19 cellular contexts compared by ENCODE assay signal in the genomic region with DNA sequence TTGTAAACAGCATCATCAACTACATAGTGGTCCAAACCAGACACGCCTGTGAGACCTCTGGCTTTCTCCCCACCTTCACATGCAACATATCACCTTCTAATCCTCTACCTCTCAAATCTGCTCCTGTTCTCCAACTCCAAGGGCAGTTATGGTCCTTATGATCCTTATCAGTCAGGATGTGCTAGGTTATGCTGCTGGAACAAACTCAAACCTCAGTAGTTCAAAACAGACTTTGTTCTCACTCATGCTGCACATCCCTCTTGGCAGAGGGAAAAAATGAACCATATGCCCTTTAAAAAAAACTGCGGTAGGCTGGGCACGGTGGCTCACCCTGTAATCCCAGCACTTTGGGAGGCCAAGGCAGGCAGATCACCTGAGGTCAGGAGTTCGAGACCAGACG.
DNase-seq lines count a peak whose midpoint lies in the region; ATAC-seq, FAIRE-seq and TF ChIP-seq lines count a peak whose summit lies in the region.
"Had no signal": no experiment of that assay in that cellular context is flagged by ENCODE, and none has a peak within 500 bp of the region (broad histone marks: within the 10 kb centered on the region; RNA-seq: fewer than 3 reads in every experiment).

No MANE protein-coding gene starts in this region.

- H3K79me2 ChIP-seq in K562 (ENCODE audit: control insufficient read depth, insufficient read depth, low read length), result no peaks in the 10 kb centered on the region

- ATAC-seq in activated naive CD8-positive, alpha-beta T cell treated with anti-CD3 and anti-CD28 coated beads, Interleukin-2, amount 50 U/mL, for 24 hours, result no peak
- no peak for ATAC-seq in K562
- ATAC-seq: GM12878 had no signal

- H3K27me3 Mint-ChIP-seq in activated naive CD8-positive, alpha-beta T cell, result no peaks in the 10 kb centered on the region
- H3K27me3 Mint-ChIP-seq in activated naive CD8-positive, alpha-beta T cell treated with anti-CD3 and anti-CD28 coated beads, Interleukin-2, amount 50 U/mL, for 24 hours, result no peaks in the 10 kb centered on the region
- H3K27me3 Mint-ChIP-seq in HFFc6 (ENCODE audit: insufficient read depth) (no peaks in the 10 kb centered on the region; the same call in 1 of the 2 replicates), nephron progenitor cell (ENCODE audit: low read depth, poor library complexity) (no peaks in the 10 kb centered on the region)
- H3K27me3 Mint-ChIP-seq: CD4-positive, alpha-beta memory T cell had no signal

- 88% methylated on average over 5 of the region's 5 CpGs for WGBS in K562 (ENCODE audit: insufficient coverage, low coverage, missing lambda C conversion rate)

- intact Hi-C loops in K562 (cut with micrococcal nuclease), result loop anchor here (2.0 to 10.0 kb wide), 3 partner anchors 41 to 341 kb away; no protein-coding TSS in a partner anchor
- intact Hi-C loops in A673 (cut with micrococcal nuclease; ENCODE audit: unreplicated experiment), result loop anchor here (2.0 kb wide), 1 partner anchor 211 kb away; no protein-coding TSS in a partner anchor

- TF ChIP-seq CTCF in HFFc6 (IDR thresholded peaks at IDR 0.05) (no peak), K562 (IDR thresholded peaks at IDR 0.05 in 2 of 3, conservative IDR thresholded peaks at IDR 0.05 in 1 of 3; ENCODE audit: insufficient read depth in 2 of 3, low read depth in 1 of 3, low read length in 3 of 3) (no peak), nephron progenitor cell (IDR thresholded peaks at IDR 0.05) (no peak), A673 (conservative IDR thresholded peaks at IDR 0.05; ENCODE audit: low read depth, low read length) (no peak)

- no peaks in the 10 kb centered on the region for H3K9me3 ChIP-seq in K562 (replicated peaks; ENCODE audit: control insufficient read depth, insufficient read depth, low read depth, low read length)
- H3K9me3 ChIP-seq in A673 (ENCODE audit: low read depth, low read length, poor library complexity, severe bottlenecking), result no peaks in the 10 kb centered on the region
- H3K9me3 ChIP-seq: HAP-1 had no signal

- TF ChIP-seq POLR2A in K562 (conservative IDR thresholded peaks at IDR 0.05), result no peak

- no peak for FAIRE-seq in K562 (lab: Jason Lieb, UNC)
- FAIRE-seq: GM12878, GM19239 had no signal

- no peak overlapping the region for H3K9ac ChIP-seq in K562 (ENCODE audit: insufficient read depth in 1 of 2, low read depth in 2 of 2, low read length in 2 of 2)

- no peak for DNase-seq in activated naive CD8-positive, alpha-beta T cell treated with anti-CD3 and anti-CD28 coated beads, Interleukin-2, amount 50 U/mL, for 24 hours
- DNase-seq in HFFc6 (no peak), K562 (ENCODE audit: extremely low read depth in 1 of 4, low spot score in 3 of 4) (no peak), nephron progenitor cell (no peak), NCI-H524 (lab: John Stamatoyannopoulos, UW) (no peak), A172 (ENCODE audit: low spot score) (no peak), A673 (ENCODE audit: low spot score) (no peak)
- DNase-seq: 8988T; AML-193; CD4-positive, alpha-beta memory T cell; DMS 273 treated with DMSO at 0.1 percent for 48 hours; DMS53; DND-41; EL had no signal

- in situ Hi-C loops in K562 (cut with MboI), result no loop called here

- H3K27ac Mint-ChIP-seq in activated naive CD8-positive, alpha-beta T cell, result peak overlapping the region; percentile 54
- H3K27ac Mint-ChIP-seq in activated naive CD8-positive, alpha-beta T cell treated with anti-CD3 and anti-CD28 coated beads, Interleukin-2, amount 50 U/mL, for 24 hours, result no peak overlapping the region
- H3K27ac Mint-ChIP-seq in HFFc6 (peak overlapping the region; percentile 47; the same call in 1 of the 2 replicates), nephron progenitor cell (peak overlapping the region; percentile 52)

- H3K9me1 ChIP-seq in K562 (ENCODE audit: control insufficient read depth, insufficient read depth, low read length), result no peaks in the 10 kb centered on the region

- no peak overlapping the region for H3K4me2 ChIP-seq in K562 (ENCODE audit: insufficient read depth, low read length)

- BruUV-seq in K562 (replicated peaks; lab: Mats Ljungman, UMichigan), result no TSS peak
- no TSS peak for BruUV-seq in A673 (replicated peaks; lab: Mats Ljungman, UMichigan)

- TF ChIP-seq EP300 in K562 (IDR thresholded peaks at IDR 0.05; ENCODE audit: low read length), result no peak

- H4K20me1 ChIP-seq in K562 (replicated peaks; ENCODE audit: control insufficient read depth, insufficient read depth, low read length), result no peaks in the 10 kb centered on the region; the same call in 1 of the 2 replicates

- peaks cover 62% of the 10 kb centered on the region for H3K4me1 Mint-ChIP-seq in activated naive CD8-positive, alpha-beta T cell (ENCODE audit: low read depth)
- H3K4me1 Mint-ChIP-seq in activated naive CD8-positive, alpha-beta T cell treated with anti-CD3 and anti-CD28 coated beads, Interleukin-2, amount 50 U/mL, for 24 hours, result peaks cover 73% of the 10 kb centered on the region
- H3K4me1 Mint-ChIP-seq in HFFc6 (ENCODE audit: low read depth), result peaks cover 32% of the 10 kb centered on the region
- H3K4me1 Mint-ChIP-seq in nephron progenitor cell, result peaks cover 28% of the 10 kb centered on the region

- H3K4me3 ChIP-seq in K562 (no peak overlapping the region), A673 (ENCODE audit: low read depth, low read length, poor library complexity, severe bottlenecking) (no peak overlapping the region)
- H3K4me3 ChIP-seq: GM12878, HAP-1 had no signal

- no peak for TF ChIP-seq RAD21 in K562 (CRISPR knock-in tag; conservative IDR thresholded peaks at IDR 0.05 in 1 of 2, IDR thresholded peaks at IDR 0.05 in 1 of 2)

- no peak overlapping the region for H2AFZ ChIP-seq in K562 (ENCODE audit: low read depth, low read length)

- no peak overlapping the region for H3K4me3 Mint-ChIP-seq in activated naive CD8-positive, alpha-beta T cell
- no peak overlapping the region for H3K4me3 Mint-ChIP-seq in activated naive CD8-positive, alpha-beta T cell treated with anti-CD3 and anti-CD28 coated beads, Interleukin-2, amount 50 U/mL, for 24 hours
- H3K4me3 Mint-ChIP-seq in HFFc6 (no peak overlapping the region), nephron progenitor cell (no peak overlapping the region)
- H3K4me3 Mint-ChIP-seq: CD4-positive, alpha-beta memory T cell had no signal

- POLR2A ChIA-PET in K562 (lab: Yijun Ruan, JAX), result no interaction called here
- POLR2A ChIA-PET in A673 (lab: Charles Lee; ENCODE audit: low non-redundant PET), result no interaction called here

- H3K9me3 Mint-ChIP-seq in activated naive CD8-positive, alpha-beta T cell (ENCODE audit: low read depth), result no peaks in the 10 kb centered on the region
- H3K9me3 Mint-ChIP-seq in activated naive CD8-positive, alpha-beta T cell treated with anti-CD3 and anti-CD28 coated beads, Interleukin-2, amount 50 U/mL, for 24 hours, result no peaks in the 10 kb centered on the region
- H3K9me3 Mint-ChIP-seq in HFFc6, result no peaks in the 10 kb centered on the region
- H3K9me3 Mint-ChIP-seq in nephron progenitor cell, result no peaks in the 10 kb centered on the region
- H3K9me3 Mint-ChIP-seq: CD4-positive, alpha-beta memory T cell had no signal

- CTCF ChIA-PET in K562 (lab: Yijun Ruan, JAX; ENCODE audit: low intra/inter-chr PET ratio), result interaction anchor here (0.9 kb wide), 2 partner anchors 40 to 565 kb away, joined by 3 to 6 read pairs; no protein-coding TSS in a partner anchor
- CTCF ChIA-PET in A673 (lab: Charles Lee), result no interaction called here

- H3K27ac ChIP-seq in K562 (ENCODE audit: extremely low read depth, low read depth, low read length) (no peak overlapping the region), A673 (ENCODE audit: low read depth, low read length, poor library complexity, severe bottlenecking) (no peak overlapping the region)
- H3K27ac ChIP-seq: C4-2B had no signal

- H3K36me3 ChIP-seq in K562 (ENCODE audit: control insufficient read depth, insufficient read depth, low read length) (peaks cover 82% of the 10 kb centered on the region), A673 (ENCODE audit: insufficient read depth, low read length, poor library complexity, severe bottlenecking) (peaks cover 35% of the 10 kb centered on the region)

- H3K4me1 ChIP-seq in K562 (replicated peaks in 1 of 2; ENCODE audit: control insufficient read depth in 2 of 2, insufficient read depth in 2 of 2, low read length in 2 of 2) (peaks cover 0 to 3% of the 10 kb centered on the region in 2 experiments; a peak in 3 of 5 replicates), A673 (ENCODE audit: insufficient read depth, low read length, poor library complexity, severe bottlenecking) (peaks cover 7% of the 10 kb centered on the region)

- H3K27me3 ChIP-seq in K562 (ENCODE audit: control insufficient read depth in 2 of 2, insufficient read depth in 2 of 2, low read length in 2 of 2) (no peaks in the 10 kb centered on the region), A673 (replicated peaks; ENCODE audit: insufficient read depth, low read depth, low read length, poor library complexity) (no peaks in the 10 kb centered on the region)

- H3K36me3 Mint-ChIP-seq in activated naive CD8-positive, alpha-beta T cell, result peaks cover 5% of the 10 kb centered on the region
- H3K36me3 Mint-ChIP-seq in activated naive CD8-positive, alpha-beta T cell treated with anti-CD3 and anti-CD28 coated beads, Interleukin-2, amount 50 U/mL, for 24 hours (ENCODE audit: low read depth), result peaks cover 45% of the 10 kb centered on the region
- H3K36me3 Mint-ChIP-seq in HFFc6 (ENCODE audit: low read depth) (peaks cover 23% of the 10 kb centered on the region), nephron progenitor cell (ENCODE audit: low read depth) (peaks cover 30% of the 10 kb centered on the region)

TF ChIP-seq in K562, 482 proteins besides CTCF, POLR2A, EP300 and RAD21:
- TF ChIP-seq PHB (CRISPR knock-in tag; IDR thresholded peaks at IDR 0.05), result no peak
- peak; percentile 74 for TF ChIP-seq ZNF12 (CRISPR knock-in tag; IDR thresholded peaks at IDR 0.05)
